ENCODE assay signal across 1 cellular context in genomic region chr16:31105677-31106213, GRCh38.
TF ChIP-seq lines count a peak whose summit lies in the region.

No MANE protein-coding gene starts in this region.

TF ChIP-seq in GM12878, 131 proteins besides CTCF, POLR2A, EP300 and RAD21 (continued from another document and continues in another):
- TF ChIP-seq PBX3 (IDR thresholded peaks at IDR 0.05; ENCODE audit: insufficient replicate concordance, low read depth, low read length) (no peak), POU2F2 (IDR thresholded peaks at IDR 0.05; ENCODE audit: borderline replicate concordance, low read depth, low read length) (no peak), HDAC6 (IDR thresholded peaks at IDR 0.05; ENCODE audit: unreplicated experiment) (no peak), RELB (IDR thresholded peaks at IDR 0.05; ENCODE audit: low read depth) (no peak), SUPT20H (IDR thresholded peaks at IDR 0.05; ENCODE audit: borderline replicate concordance, control insufficient read depth, low read depth, low read length) (no peak), CHD1 (IDR thresholded peaks at IDR 0.05; ENCODE audit: low read depth, low read length) (no peak), E2F8 (IDR thresholded peaks at IDR 0.05; ENCODE audit: low read depth, partially characterized antibody) (no peak), SIX5 (IDR thresholded peaks at IDR 0.05; ENCODE audit: low read depth, low read length, severe bottlenecking) (no peak), NFIC (IDR thresholded peaks at IDR 0.05; ENCODE audit: low read depth, low read length) (no peak), EGR1 (IDR thresholded peaks at IDR 0.05; ENCODE audit: borderline replicate concordance in 1 of 2, low read depth in 2 of 2, low read length in 2 of 2) (no peak), MYB (IDR thresholded peaks at IDR 0.05; ENCODE audit: borderline replicate concordance, low read depth, low read length) (no peak), JUNB (IDR thresholded peaks at IDR 0.05) (no peak), PML (IDR thresholded peaks at IDR 0.05; ENCODE audit: low read length) (no peak), MAX (IDR thresholded peaks at IDR 0.05; ENCODE audit: low read depth, low read length) (peak; percentile 51), MEF2B (IDR thresholded peaks at IDR 0.05; ENCODE audit: partially characterized antibody, poor library complexity, severe bottlenecking) (no peak), RB1 (IDR thresholded peaks at IDR 0.05; ENCODE audit: borderline replicate concordance) (peak; percentile 30; the same call in 1 of the 2 replicates), USF2 (IDR thresholded peaks at IDR 0.05; ENCODE audit: borderline replicate concordance, low read depth, low read length) (no peak), ZSCAN29 (IDR thresholded peaks at IDR 0.05) (no peak), CUX1 (IDR thresholded peaks at IDR 0.05; ENCODE audit: insufficient replicate concordance, low read depth, low read length) (no peak), SMAD5 (IDR thresholded peaks at IDR 0.05; ENCODE audit: low read depth) (no peak), RAD51 (IDR thresholded peaks at IDR 0.05) (no peak), BCL3 (IDR thresholded peaks at IDR 0.05; ENCODE audit: borderline replicate concordance, insufficient read depth, low read depth, low read length, poor library complexity, severe bottlenecking) (no peak), CBFB (IDR thresholded peaks at IDR 0.05; ENCODE audit: low read depth) (no peak), CREB1 (IDR thresholded peaks at IDR 0.05; ENCODE audit: low read depth) (no peak), ZNF622 (IDR thresholded peaks at IDR 0.05) (no peak), BHLHE40 (IDR thresholded peaks at IDR 0.05; ENCODE audit: borderline replicate concordance in 1 of 2, low read depth in 2 of 2, low read length in 1 of 2) (peak; percentile 68 to 88), SKIL (IDR thresholded peaks at IDR 0.05; ENCODE audit: low read depth, poor library complexity, severe bottlenecking) (no peak), CEBPZ (IDR thresholded peaks at IDR 0.05; ENCODE audit: low read depth, low read length) (no peak), CHD4 (IDR thresholded peaks at IDR 0.05) (no peak), SRF (IDR thresholded peaks at IDR 0.05; ENCODE audit: low read depth in 2 of 2, low read length in 2 of 2) (no peak), SPI1 (IDR thresholded peaks at IDR 0.05; ENCODE audit: borderline replicate concordance, insufficient read depth, low read depth, low read length) (no peak), ZNF384 (IDR thresholded peaks at IDR 0.05; ENCODE audit: borderline replicate concordance, low read depth, low read length) (peak; percentile 50; the same call in 1 of the 2 replicates), PKNOX1 (IDR thresholded peaks at IDR 0.05) (no peak), ETV6 (conservative IDR thresholded peaks at IDR 0.05 in 1 of 2, IDR thresholded peaks at IDR 0.05 in 1 of 2; ENCODE audit: borderline replicate concordance in 1 of 2, low read depth in 1 of 2) (no peak), CREM (IDR thresholded peaks at IDR 0.05; ENCODE audit: low read depth) (no peak), NR2F1 (conservative IDR thresholded peaks at IDR 0.05) (peak; percentile 97), NBN (IDR thresholded peaks at IDR 0.05) (peak; percentile 62; the same call in 1 of the 2 replicates), RCOR1 (conservative IDR thresholded peaks at IDR 0.05; ENCODE audit: low read depth, low read length) (no peak), LARP7 (IDR thresholded peaks at IDR 0.05) (no peak), ASH2L (IDR thresholded peaks at IDR 0.05; ENCODE audit: borderline replicate concordance, low read depth) (no peak), BRCA1 (IDR thresholded peaks at IDR 0.05; ENCODE audit: low read depth, low read length) (no peak), EZH2 (IDR thresholded peaks at IDR 0.05; ENCODE audit: borderline replicate concordance, control insufficient read depth, low read depth, low read length) (no peak), IKZF1 (conservative IDR thresholded peaks at IDR 0.05) (peak; percentile 50)
